ENCODE assay signal across 8 cellular contexts in the genomic region with DNA sequence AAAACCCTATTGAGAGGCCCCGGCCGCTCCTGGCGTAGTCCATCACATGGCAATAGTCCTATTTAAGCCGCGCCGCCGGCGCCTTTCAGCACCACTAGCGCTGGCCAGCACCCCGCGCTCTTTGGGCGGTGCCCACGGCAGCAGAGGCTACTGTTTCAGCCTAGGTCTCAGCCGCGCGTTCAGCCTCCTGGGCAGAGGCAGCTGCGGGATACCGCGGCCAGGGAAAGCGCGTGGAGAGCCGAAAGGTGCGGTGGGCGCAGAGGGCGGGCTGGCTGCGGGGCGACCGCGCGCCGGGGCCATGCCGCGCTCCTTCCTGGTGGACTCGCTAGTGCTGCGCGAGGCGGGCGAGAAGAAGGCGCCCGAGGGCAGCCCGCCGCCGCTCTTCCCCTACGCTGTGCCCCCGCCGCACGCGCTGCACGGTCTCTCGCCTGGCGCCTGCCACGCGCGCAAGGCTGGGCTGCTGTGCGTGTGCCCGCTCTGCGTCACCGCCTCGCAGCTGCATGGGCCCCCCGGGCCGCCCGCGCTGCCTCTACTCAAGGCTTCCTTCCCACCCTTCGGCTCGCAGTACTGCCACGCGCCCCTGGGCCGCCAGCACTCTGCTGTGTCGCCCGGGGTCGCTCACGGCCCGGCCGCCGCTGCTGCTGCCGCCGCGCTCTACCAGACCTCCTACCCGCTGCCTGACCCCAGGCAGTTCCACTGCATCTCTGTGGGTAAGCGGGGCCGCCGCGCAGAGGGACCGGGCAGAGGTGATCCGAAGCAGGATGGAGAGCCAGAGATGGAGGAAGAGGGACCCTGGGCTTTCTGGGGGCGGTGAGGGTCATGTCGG. TPM values are rescaled to one million over a fixed set of nuclear protein-coding genes. Genes with fewer than 3 reads are reported as not detected.
DNase-seq lines count a peak whose midpoint lies in the region; ATAC-seq, FAIRE-seq and TF ChIP-seq lines count a peak whose summit lies in the region.

A gene (plus strand): TSS at position 91 of the 826 bp plus-strand sequence. CDS start 208 bp downstream, at position 299.

- H3K27me3 ChIP-seq in HepG2 (ENCODE audit: control insufficient read depth in 1 of 2, insufficient read depth in 2 of 2, low read length in 2 of 2) = peaks cover 9 to 72% of the 10 kb centered on the region in 2 experiments

- 67% methylated on average over 60 of the region's 87 CpGs for WGBS in HepG2 (ENCODE audit: low lambda C conversion rate)

- peak; percentile 10 for DNase-seq in NCI-H345 (lab: John Stamatoyannopoulos, UW)
- DNase-seq in NCI-H345 treated with DMSO at 0.1 percent for 48 hours (lab: John Stamatoyannopoulos, UW; ENCODE audit: unreplicated experiment) = no peak
- DNase-seq in T-helper 2 cell = peak in 3 of 5 experiments; percentile 18 to 55 (median 30)
- DNase-seq in HepG2 (ENCODE audit: low spot score) = peak; percentile 18
- DNase-seq in stimulated activated CD4-positive, alpha-beta T cell treated with anti-CD3 and anti-CD28 coated beads, Interleukin-2, amount 100 ng/mL, for 24 hours = peak; percentile 38 to 65

- H3K9me3 ChIP-seq in HepG2 (ENCODE audit: low read length) = no peaks in the 10 kb centered on the region

- peaks cover 18% of the 10 kb centered on the region for H3K4me1 Mint-ChIP-seq in dendritic cell treated with granulocyte-macrophage colony-stimulating factor and Interleukin-4, amounts not matched to agents 40 ng/mL and 50 ng/mL, for 4 days (ENCODE audit: low read depth)

- H3K27ac ChIP-seq in HepG2 (ENCODE audit: extremely low read length, insufficient read depth, low read length) = no peak within 1 kb of the TSS

- POLR2A ChIA-PET in HepG2 (lab: Yijun Ruan, JAX) = no interaction called here

- no peak within 1 kb of the TSS for H3K27ac Mint-ChIP-seq in dendritic cell treated with granulocyte-macrophage colony-stimulating factor and Interleukin-4, amounts not matched to agents 40 ng/mL and 50 ng/mL, for 4 days

- no peaks in the 10 kb centered on the region for H3K36me3 ChIP-seq in HepG2 (replicated peaks in 1 of 2; ENCODE audit: control insufficient read depth in 1 of 2, insufficient read depth in 2 of 2, low read length in 2 of 2)

- H3K4me3 ChIP-seq in HepG2 (replicated peaks in 1 of 3; ENCODE audit: insufficient read depth in 1 of 3, low read depth in 2 of 3, low read length in 3 of 3) = peak within 1 kb of the TSS; percentile 9 to 51 (median 38); a peak in 3 of 6 replicates

- TF ChIP-seq POLR2A in HepG2 (IDR thresholded peaks at IDR 0.05; ENCODE audit: insufficient read depth in 1 of 2, low read depth in 2 of 2, low read length in 2 of 2) = no peak

- no peaks in the 10 kb centered on the region for H3K79me2 ChIP-seq in HepG2 (ENCODE audit: insufficient read depth, low read length)

- BruUV-seq in HepG2 (replicated peaks; lab: Mats Ljungman, UMichigan) = no TSS peak

- TF ChIP-seq EP300 in HepG2 (IDR thresholded peaks at IDR 0.05; ENCODE audit: low read depth in 2 of 2, low read length in 2 of 2) = no peak
- no peak for TF ChIP-seq EP300 in HepG2 (CRISPR knock-in tag; IDR thresholded peaks at IDR 0.05; ENCODE audit: borderline replicate concordance)

- no peaks in the 10 kb centered on the region for H3K9me3 Mint-ChIP-seq in dendritic cell treated with granulocyte-macrophage colony-stimulating factor and Interleukin-4, amounts not matched to agents 40 ng/mL and 50 ng/mL, for 4 days

- intact Hi-C loops in dendritic cell treated with granulocyte-macrophage colony-stimulating factor and Interleukin-4, amounts not matched to agents 40 ng/mL and 50 ng/mL, for 4 days (cut with micrococcal nuclease) = no loop called here
- intact Hi-C loops in HepG2 (cut with micrococcal nuclease; ENCODE audit: unreplicated experiment) = no loop called here

- TF ChIP-seq CTCF in HepG2 (CRISPR knock-in tag; IDR thresholded peaks at IDR 0.05) = no peak

- H3K9ac ChIP-seq in HepG2 (ENCODE audit: insufficient read depth, low read depth, low read length) = no peak within 1 kb of the TSS

- no peaks in the 10 kb centered on the region for H3K36me3 Mint-ChIP-seq in dendritic cell treated with granulocyte-macrophage colony-stimulating factor and Interleukin-4, amounts not matched to agents 40 ng/mL and 50 ng/mL, for 4 days (ENCODE audit: low read depth)

- CTCF ChIA-PET in HepG2 (lab: Yijun Ruan, JAX; ENCODE audit: low intra/inter-chr PET ratio, low total read pairs) = no interaction called here

- H3K4me2 ChIP-seq in HepG2 (ENCODE audit: low read depth, low read length) = peak within 1 kb of the TSS; percentile 64

- no peaks in the 10 kb centered on the region for H4K20me1 ChIP-seq in HepG2 (ENCODE audit: insufficient read depth, low read length)

- H2AFZ ChIP-seq in HepG2 (ENCODE audit: low read length) = no peak within 1 kb of the TSS

- peaks cover 27% of the 10 kb centered on the region for H3K4me1 ChIP-seq in HepG2 (ENCODE audit: insufficient read depth, low read length)

- peak within 1 kb of the TSS; percentile 43 for H3K4me3 Mint-ChIP-seq in dendritic cell treated with granulocyte-macrophage colony-stimulating factor and Interleukin-4, amounts not matched to agents 40 ng/mL and 50 ng/mL, for 4 days

- ATAC-seq in HepG2 (peak; percentile 75), GM21367 (IDR thresholded peaks at IDR 0.05; ENCODE audit: unreplicated experiment) (no peak), HG03469 (IDR thresholded peaks at IDR 0.05; ENCODE audit: unreplicated experiment) (no peak)

- FAIRE-seq in HepG2 (lab: Jason Lieb, UNC) = no peak

- H3K27me3 Mint-ChIP-seq in dendritic cell treated with granulocyte-macrophage colony-stimulating factor and Interleukin-4, amounts not matched to agents 40 ng/mL and 50 ng/mL, for 4 days = peaks cover 97% of the 10 kb centered on the region

- TF ChIP-seq RAD21 in HepG2 (CRISPR knock-in tag; IDR thresholded peaks at IDR 0.05) = no peak

- in situ Hi-C loops in HepG2 (cut with HindIII; ENCODE audit: extremely low pct_ligation_motif_present, low pct_unique_long_range_greater_than_20kb) = no loop called here

TF ChIP-seq in HepG2, 621 proteins besides CTCF, POLR2A, EP300 and RAD21 (continues in another document):
- TF ChIP-seq ZNF12 (CRISPR knock-in tag; IDR thresholded peaks at IDR 0.05) (no peak), ZSCAN31 (CRISPR knock-in tag; IDR thresholded peaks at IDR 0.05; ENCODE audit: low read depth) (no peak)

RNA-seq across cellular contexts. Expression of the gene that starts here (rescaled TPM):
- total RNA-seq in HepG2 (2016; rRNA removed; fragmentation: Illumina TruSeq; extraction: Trizol) = not detected in 2 replicates
- not detected in 2 replicates for total RNA-seq in HepG2 (2016; cell fraction: cytosol; rRNA removed; fragmentation: Illumina TruSeq; extraction: Trizol; ENCODE audit: low read depth)
- total RNA-seq in HepG2 (2016; cell fraction: insoluble cytoplasmic fraction; rRNA removed; fragmentation: Illumina TruSeq; extraction: Trizol) = not detected in 2 replicates
- total RNA-seq in HepG2 (2016; cell fraction: membrane; rRNA removed; fragmentation: Illumina TruSeq; extraction: Trizol) = not detected in 2 replicates
- not detected in 2 replicates for total RNA-seq in HepG2 (2016; cell fraction: nucleus; rRNA removed; fragmentation: Illumina TruSeq; extraction: Trizol)
- not detected in 2 replicates for polyA plus RNA-seq in HepG2 (2011; rRNA removed)
- not detected in 2 replicates for polyA plus RNA-seq in HepG2 (2011; cell fraction: cytosol; rRNA removed)
- polyA plus RNA-seq in HepG2 (2011; cell fraction: nucleus; rRNA removed) = not detected in 2 replicates
- not detected in 2 replicates for polyA plus RNA-seq in HepG2 (2012)
- not detected in 2 replicates for polyA plus RNA-seq in HepG2 (2016; cell fraction: cytosol; fragmentation: Illumina TruSeq; extraction: Trizol; ENCODE audit: low read depth)
- not detected in 2 replicates for polyA plus RNA-seq in HepG2 (2016; cell fraction: insoluble cytoplasmic fraction; fragmentation: Illumina TruSeq; extraction: Trizol; ENCODE audit: low read depth)
- not detected in 2 replicates for polyA plus RNA-seq in HepG2 (2016; cell fraction: membrane; fragmentation: Illumina TruSeq; extraction: Trizol; ENCODE audit: low read depth)
- polyA plus RNA-seq in HepG2 (2016; cell fraction: nucleus; fragmentation: Illumina TruSeq; extraction: Trizol; ENCODE audit: insufficient read depth, low read depth) = not detected in 2 replicates
- not detected in 2 replicates for polyA minus RNA-seq in HepG2 (2011; rRNA and poly(A)+ RNA removed; ENCODE audit: low replicate concordance)
- polyA minus RNA-seq in HepG2 (2011; cell fraction: cytosol; rRNA and poly(A)+ RNA removed) = not detected in 2 replicates
- not detected in 2 replicates for polyA minus RNA-seq in HepG2 (2011; cell fraction: nucleus; rRNA and poly(A)+ RNA removed)

Comparison
In these comparisons a context has a peak if more than half of its experiments do, and no peak if none do; other contexts are left out.
1. Peak in DNase-seq, ATAC-seq, H3K4me3 ChIP-seq and H3K4me2 ChIP-seq in HepG2; RNA of the gene not detected or under 1 TPM.